21 cellular contexts compared by ENCODE assay signal in the genomic region with DNA sequence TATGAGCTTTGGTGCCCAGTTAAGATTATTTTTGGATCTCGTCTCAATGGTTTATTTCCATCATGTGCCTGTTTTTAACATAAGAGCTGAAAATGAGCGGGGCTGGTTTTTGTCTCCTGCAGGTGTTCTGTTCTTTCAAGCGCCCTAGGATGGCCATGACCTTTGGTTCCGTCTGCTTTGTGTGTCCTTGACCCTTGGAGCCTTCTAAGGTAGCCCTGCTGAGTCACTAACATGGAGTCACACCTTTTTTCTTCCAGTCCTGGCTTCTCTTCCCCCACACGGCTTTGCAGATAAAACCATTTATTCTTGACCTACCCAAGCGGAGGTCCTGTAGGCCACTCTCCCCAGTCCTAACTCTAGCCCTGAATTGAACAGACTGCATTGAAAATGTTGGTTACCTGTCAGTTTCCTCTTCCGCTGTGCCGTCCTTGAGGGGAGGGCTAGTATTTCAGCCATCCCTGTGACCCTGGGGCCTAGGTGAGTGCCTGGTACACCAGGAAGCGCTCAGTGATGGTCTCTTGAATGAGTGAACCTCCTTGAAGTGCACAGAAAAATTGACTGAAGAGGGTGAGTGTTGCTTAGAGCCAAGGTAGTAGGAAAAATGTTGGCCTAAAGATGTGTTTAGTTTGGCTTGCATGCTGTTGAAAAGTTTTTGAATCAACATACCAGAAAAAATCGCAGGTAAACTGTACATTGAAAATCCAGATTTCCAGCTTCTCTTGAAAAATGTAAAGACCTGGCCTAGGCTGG. TPM values are rescaled to one million over a fixed set of nuclear protein-coding genes. Genes with fewer than 3 reads are reported as not detected.
DNase-seq lines count a peak whose midpoint lies in the region; ATAC-seq and TF ChIP-seq lines count a peak whose summit lies in the region.
"Had no signal": no experiment of that assay in that cellular context is flagged by ENCODE, and none has a peak within 500 bp of the region (broad histone marks: within the 10 kb centered on the region; RNA-seq: fewer than 3 reads in every experiment).

No MANE protein-coding gene starts in this region.

- H3K4me3 ChIP-seq in body of pancreas (no peak overlapping the region), lower lobe of right lung (no peak overlapping the region)
- H3K4me3 ChIP-seq: suprapubic skin had no signal

- 63 to 66% methylated on average over 10 of the region's 10 CpGs for WGBS in body of pancreas, 2 donors

- TF ChIP-seq POLR2A in body of pancreas (IDR thresholded peaks at IDR 0.05), result no peak

- DNase-seq in activated CD8-positive, alpha-beta memory T cell treated with anti-CD3 and anti-CD28 coated beads for 24 hours, result peak; percentile 35
- no peak for DNase-seq in activated CD8-positive, alpha-beta memory T cell treated with anti-CD3 and anti-CD28 coated beads, Interleukin-2, amount 50 U/mL, for 4 hours
- DNase-seq in body of pancreas (peak in 1 of 4 donors; percentile 34), lower lobe of right lung (no peak), ureter (ENCODE audit: low spot score) (peak; percentile 26), RPMI8226 (no peak), EL (no peak)
- DNase-seq: activated CD4-positive, alpha-beta T cell treated with anti-CD3 and anti-CD28 coated beads, Interleukin-2, amount 50 U/mL, for 1 hour; activated effector memory CD4-positive, alpha-beta T cell treated with Interleukin-2 at 50 U/mL for 16 hours; activated naive CD8-positive, alpha-beta T cell treated with anti-CD3 and anti-CD28 coated beads, Interleukin-2, amount 10 ng/mL, durations not matched to agents 7 days and 5 days; CD4-positive, CD25-positive, alpha-beta regulatory T cell; NCI-H1048; NCI-H1930; SIG-M5; stimulated activated CD4-positive, alpha-beta T cell treated with anti-CD3 and anti-CD28 coated beads, Interleukin-4, amount 100 ng/mL, for 24 hours; SW 1271; T1000 had no signal

- ATAC-seq in body of pancreas, result no peak
- peak; percentile 49 to 55 for ATAC-seq in lower lobe of right lung
- no peak for ATAC-seq in HG02852 (IDR thresholded peaks at IDR 0.05; ENCODE audit: unreplicated experiment)
- ATAC-seq: Panc1; stimulated activated effector memory CD8-positive, alpha-beta T cell treated with anti-CD3 and anti-CD28 coated beads, Interleukin-12 subunit alpha, Interleukin-12 subunit beta, amount 100 ng/mL, for 72 hours had no signal

- no peaks in the 10 kb centered on the region for H3K9me3 ChIP-seq in body of pancreas
- no peaks in the 10 kb centered on the region for H3K9me3 ChIP-seq in lower lobe of right lung
- H3K9me3 ChIP-seq: suprapubic skin had no signal

- peaks cover 18% of the 10 kb centered on the region for H3K4me1 ChIP-seq in body of pancreas
- peaks cover 4% of the 10 kb centered on the region for H3K4me1 ChIP-seq in lower lobe of right lung
- H3K4me1 ChIP-seq: suprapubic skin had no signal

- intact Hi-C loops in body of pancreas (cut with DNase I), result no loop called here
- intact Hi-C loops in lower lobe of right lung (cut with DNase I), result no loop called here

- H3K27me3 ChIP-seq in body of pancreas, result no peaks in the 10 kb centered on the region
- no peaks in the 10 kb centered on the region for H3K27me3 ChIP-seq in lower lobe of right lung (ENCODE audit: low read depth)
- H3K27me3 ChIP-seq: suprapubic skin had no signal

- TF ChIP-seq CTCF in body of pancreas (IDR thresholded peaks at IDR 0.05) (no peak), lower lobe of right lung (IDR thresholded peaks at IDR 0.05) (no peak)

- H3K36me3 ChIP-seq in body of pancreas (replicated peaks in 1 of 2; ENCODE audit: insufficient read depth in 1 of 2, low read depth in 2 of 2) (no peaks in the 10 kb centered on the region), lower lobe of right lung (no peaks in the 10 kb centered on the region)
- H3K36me3 ChIP-seq: suprapubic skin had no signal

- H3K27ac ChIP-seq in body of pancreas, result peak overlapping the region in 3 of 4 donors; percentile 9 to 26 (median 24)
- H3K27ac ChIP-seq in lower lobe of right lung, result no peak overlapping the region
- H3K27ac ChIP-seq: suprapubic skin had no signal

RNA-seq across cellular contexts. Expression of gene CAMK1D, which starts 48.0 kb away (rescaled TPM):
- total RNA-seq in body of pancreas (10 to 100 TPM; 12.5 to 14.2 TPM), lower lobe of right lung (22.5 TPM), ureter (25.4 TPM)

Comparison
In these comparisons a context has a peak if more than half of its experiments do, and no peak if none do; other contexts are left out.
1. DNase-seq: peak in activated CD8-positive, alpha-beta memory T cell treated with anti-CD3 and anti-CD28 coated beads for 24 hours (single experiment) and ureter (single experiment); none in activated CD8-positive, alpha-beta memory T cell treated with anti-CD3 and anti-CD28 coated beads, Interleukin-2, amount 50 U/mL, for 4 hours (single experiment), lower lobe of right lung (single experiment), RPMI8226 (single experiment) and EL (single experiment).
2. ATAC-seq: peak in lower lobe of right lung (2 of 2); none in body of pancreas (single experiment) and HG02852 (single experiment).